8 cellular contexts compared by ENCODE assay signal in genomic region chr12:49094104-49094948, GRCh38. TPM values are rescaled to one million over a fixed set of nuclear protein-coding genes. Genes with fewer than 3 reads are reported as not detected.
DNase-seq lines count a peak whose midpoint lies in the region; FAIRE-seq and TF ChIP-seq lines count a peak whose summit lies in the region.

Gene DHH, minus strand, starts transcription at chr12:49094801. Its CDS starts 289 bp downstream, at chr12:49094512.

- H3K4me2 ChIP-seq in keratinocyte (ENCODE audit: control insufficient read depth, extremely low read depth, insufficient read depth, low read depth, low read length): peak within 1 kb of the TSS; percentile 41

- 2 to 4% methylated on average over 18 to 28 of the region's 49 CpGs for WGBS in thyroid gland, 2 donors

- H4K20me1 ChIP-seq in keratinocyte (ENCODE audit: control insufficient read depth, extremely low read depth, insufficient read depth, low read length): no peaks in the 10 kb centered on the region

- H3K9me3 Mint-ChIP-seq in activated naive CD4-positive, alpha-beta T cell treated with anti-CD3 and anti-CD28 coated beads for 36 hours: no peaks in the 10 kb centered on the region

- H3K4me3 Mint-ChIP-seq in activated naive CD4-positive, alpha-beta T cell treated with anti-CD3 and anti-CD28 coated beads for 36 hours: no peak within 1 kb of the TSS

- peaks cover 51% of the 10 kb centered on the region for H3K27me3 Mint-ChIP-seq in activated naive CD4-positive, alpha-beta T cell treated with anti-CD3 and anti-CD28 coated beads for 36 hours (ENCODE audit: low read depth)

- H3K9ac ChIP-seq in keratinocyte (ENCODE audit: control insufficient read depth, extremely low read depth, insufficient read depth, low read length): no peak within 1 kb of the TSS

- peak within 1 kb of the TSS in 2 of 3 experiments; percentile 12 to 13 for H3K4me3 ChIP-seq in keratinocyte (ENCODE audit: control insufficient read depth in 2 of 3, extremely low read depth in 1 of 3, insufficient read depth in 2 of 3, low read depth in 1 of 3, low read length in 3 of 3)
- H3K4me3 ChIP-seq in thyroid gland (replicated peaks in 1 of 3): peak within 1 kb of the TSS in 1 of 3 donors; percentile 8

- no peaks in the 10 kb centered on the region for H3K79me2 ChIP-seq in keratinocyte (ENCODE audit: control insufficient read depth, insufficient read depth, low read length)

- peaks cover 36% of the 10 kb centered on the region for H3K4me1 Mint-ChIP-seq in activated naive CD4-positive, alpha-beta T cell treated with anti-CD3 and anti-CD28 coated beads for 36 hours (ENCODE audit: low read depth)

- peaks cover 4% of the 10 kb centered on the region for H3K36me3 Mint-ChIP-seq in activated naive CD4-positive, alpha-beta T cell treated with anti-CD3 and anti-CD28 coated beads for 36 hours (ENCODE audit: low read depth)

- CTCF ChIA-PET in activated naive CD4-positive, alpha-beta T cell treated with anti-CD3 and anti-CD28 coated beads for 36 hours (lab: Charles Lee): interaction anchor here (0.6 to 4.9 kb wide), 15 partner anchors 8 to 141 kb away, joined by 3 to 73 read pairs (median 5); partner anchors contain the start of gene TUBA1B

- peak; percentile 6 for DNase-seq in activated naive CD4-positive, alpha-beta T cell treated with Interleukin-2 at 50 U/mL for 16 hours
- no peak for DNase-seq in activated naive CD4-positive, alpha-beta T cell treated with anti-CD3 and anti-CD28 coated beads for 36 hours
- DNase-seq in activated CD8-positive, alpha-beta memory T cell treated with anti-CD3 and anti-CD28 coated beads, Interleukin-2, amount 50 U/mL, for 48 hours: peak; percentile 59
- DNase-seq in keratinocyte (ENCODE audit: low read depth, low spot score) (no peak), thyroid gland (peak; percentile 59 to 71), HCEC 1CT (no peak), CD1c-positive myeloid dendritic cell (ENCODE audit: extremely low spot score) (no peak), activated gamma-delta T cell (lab: John Stamatoyannopoulos, UW) (no peak)

- H3K27me3 ChIP-seq in keratinocyte (ENCODE audit: control insufficient read depth, extremely low read depth, insufficient read depth, low read length) (peaks cover 62% of the 10 kb centered on the region), thyroid gland (peaks cover 12% of the 10 kb centered on the region)

- no peaks in the 10 kb centered on the region for H3K9me3 ChIP-seq in keratinocyte (ENCODE audit: control insufficient read depth, low read depth, low read length)
- no peaks in the 10 kb centered on the region for H3K9me3 ChIP-seq in thyroid gland

- H3K9me1 ChIP-seq in keratinocyte (ENCODE audit: control insufficient read depth, extremely low read depth, insufficient read depth, low read length): no peaks in the 10 kb centered on the region

- no peak within 1 kb of the TSS for H3K27ac Mint-ChIP-seq in activated naive CD4-positive, alpha-beta T cell treated with anti-CD3 and anti-CD28 coated beads for 36 hours

- TF ChIP-seq POLR2A in thyroid gland (IDR thresholded peaks at IDR 0.05): no peak

- no peak within 1 kb of the TSS for H2AFZ ChIP-seq in keratinocyte (ENCODE audit: control insufficient read depth, low read length)

- TF ChIP-seq CTCF in keratinocyte (optimal IDR thresholded peaks at IDR 0.05 in 1 of 3, IDR thresholded peaks at IDR 0.05 in 1 of 3, conservative IDR thresholded peaks at IDR 0.05 in 1 of 3; ENCODE audit: extremely low read depth in 1 of 3, insufficient read depth in 2 of 3, low read length in 3 of 3): no peak
- TF ChIP-seq CTCF in thyroid gland (IDR thresholded peaks at IDR 0.05): no peak

- H3K4me1 ChIP-seq in keratinocyte (ENCODE audit: control insufficient read depth, extremely low read depth, insufficient read depth, low read length) (peaks cover 14% of the 10 kb centered on the region), thyroid gland (peaks cover 28 to 50% of the 10 kb centered on the region in 2 donors)

- H3K27ac ChIP-seq in keratinocyte (ENCODE audit: control insufficient read depth, insufficient read depth, low read length) (no peak within 1 kb of the TSS), thyroid gland (no peak within 1 kb of the TSS)

- intact Hi-C loops in activated naive CD4-positive, alpha-beta T cell treated with anti-CD3 and anti-CD28 coated beads for 36 hours (cut with micrococcal nuclease): loop anchor here (5.0 kb wide), 1 partner anchor 117 kb away; the partner anchor contains the start of gene WNT1
- intact Hi-C loops in thyroid gland (cut with DNase I): no loop called here

- dilution Hi-C loops in keratinocyte (cut with MboI; ENCODE audit: extremely low pct_ligation_motif_present, low sequenced_read_pairs): no loop called here

- peaks cover 7 to 11% of the 10 kb centered on the region in 2 experiments for H3K36me3 ChIP-seq in keratinocyte (ENCODE audit: control insufficient read depth in 2 of 2, extremely low read depth in 1 of 2, insufficient read depth in 2 of 2, low read length in 2 of 2)
- peaks cover 17 to 27% of the 10 kb centered on the region in 2 donors for H3K36me3 ChIP-seq in thyroid gland

- FAIRE-seq in keratinocyte (lab: Jason Lieb, UNC): no peak

RNA-seq across cellular contexts. Expression of gene DHH, which starts in this region (rescaled TPM):
- total RNA-seq in activated naive CD4-positive, alpha-beta T cell treated with anti-CD3 and anti-CD28 coated beads for 36 hours: under 1 TPM in 1 of 2 experiments, not detected in 1; 0.07 TPM
- polyA plus RNA-seq in keratinocyte: not detected in 3 replicates
- not detected for polyA plus RNA-seq in keratinocyte (2011; ENCODE audit: low read depth)
- polyA plus RNA-seq in keratinocyte (2011; cell fraction: cytosol; rRNA removed): not detected in 2 replicates
- polyA plus RNA-seq in keratinocyte (2011; cell fraction: nucleus; rRNA removed): 0.03 TPM in 1 of 2 replicates, not detected in the other
- 0.06 TPM in 1 of 2 replicates, not detected in the other for polyA plus RNA-seq in keratinocyte (2012; ENCODE audit: low replicate concordance)
- not detected in 3 replicates for polyA minus RNA-seq in keratinocyte
- polyA minus RNA-seq in keratinocyte (2011; cell fraction: cytosol; rRNA and poly(A)+ RNA removed): not detected
- not detected in 2 replicates for polyA minus RNA-seq in keratinocyte (2011; cell fraction: nucleus; rRNA and poly(A)+ RNA removed)
- under 1 TPM; 0.17 to 0.94 (median 0.44) TPM for total RNA-seq in thyroid gland

Comparison
In these comparisons a context has a peak if more than half of its experiments do, and no peak if none do; other contexts are left out.
1. DNase-seq: peak in activated naive CD4-positive, alpha-beta T cell treated with Interleukin-2 at 50 U/mL for 16 hours (single experiment) and activated CD8-positive, alpha-beta memory T cell treated with anti-CD3 and anti-CD28 coated beads, Interleukin-2, amount 50 U/mL, for 48 hours (single experiment); none in activated naive CD4-positive, alpha-beta T cell treated with anti-CD3 and anti-CD28 coated beads for 36 hours (single experiment), keratinocyte (single experiment), HCEC 1CT (single experiment), CD1c-positive myeloid dendritic cell (single experiment) and activated gamma-delta T cell (single experiment).
2. Peak in DNase-seq in thyroid gland; RNA of the gene not detected or under 1 TPM.